1 cellular context compared by ENCODE assay signal in the genomic region with DNA sequence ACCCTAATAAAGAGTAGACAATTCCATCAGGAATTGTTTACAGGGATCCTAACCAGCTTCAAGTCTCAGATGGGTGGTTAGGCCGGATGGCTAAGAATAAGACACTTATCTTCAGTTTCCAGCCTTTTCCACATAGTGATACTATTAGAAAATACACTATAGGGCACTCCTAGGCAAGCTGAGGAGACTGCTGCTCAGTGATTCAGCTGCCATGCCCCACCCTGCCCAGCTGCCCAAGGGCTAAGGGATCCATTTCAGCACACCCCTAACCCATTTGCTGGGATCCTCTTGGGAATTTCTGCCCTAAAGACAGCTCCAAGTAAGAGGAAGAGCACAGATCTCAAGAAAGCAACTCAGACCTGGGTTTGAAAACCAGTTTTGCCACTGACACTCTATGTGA.
TF ChIP-seq lines count a peak whose summit lies in the region.

No MANE protein-coding gene starts in this region.

TF ChIP-seq in SK-N-SH treated with all-trans-retinoic acid at 6 μM for 48 hours, 23 proteins besides CTCF, POLR2A, EP300 and RAD21 (continued from another document):
- TF ChIP-seq, protein P1, sequence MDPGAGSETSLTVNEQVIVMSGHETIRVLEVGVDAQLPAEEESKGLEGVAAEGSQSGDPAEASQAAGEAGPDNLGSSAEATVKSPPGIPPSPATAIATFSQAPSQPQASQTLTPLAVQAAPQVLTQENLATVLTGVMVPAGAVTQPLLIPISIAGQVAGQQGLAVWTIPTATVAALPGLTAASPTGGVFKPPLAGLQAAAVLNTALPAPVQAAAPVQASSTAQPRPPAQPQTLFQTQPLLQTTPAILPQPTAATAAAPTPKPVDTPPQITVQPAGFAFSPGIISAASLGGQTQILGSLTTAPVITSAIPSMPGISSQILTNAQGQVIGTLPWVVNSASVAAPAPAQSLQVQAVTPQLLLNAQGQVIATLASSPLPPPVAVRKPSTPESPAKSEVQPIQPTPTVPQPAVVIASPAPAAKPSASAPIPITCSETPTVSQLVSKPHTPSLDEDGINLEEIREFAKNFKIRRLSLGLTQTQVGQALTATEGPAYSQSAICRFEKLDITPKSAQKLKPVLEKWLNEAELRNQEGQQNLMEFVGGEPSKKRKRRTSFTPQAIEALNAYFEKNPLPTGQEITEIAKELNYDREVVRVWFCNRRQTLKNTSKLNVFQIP (CRISPR knock-in tag; IDR thresholded peaks at IDR 0.05; ENCODE audit: borderline replicate concordance, low read depth), result no peak
- TF ChIP-seq ZNF8 (CRISPR knock-in tag; IDR thresholded peaks at IDR 0.05), result no peak
- TF ChIP-seq CSDC2 (CRISPR knock-in tag; IDR thresholded peaks at IDR 0.05), result no peak
- TF ChIP-seq ZNF565 (CRISPR knock-in tag; conservative IDR thresholded peaks at IDR 0.05; ENCODE audit: low read depth), result no peak
- TF ChIP-seq, protein P2, sequence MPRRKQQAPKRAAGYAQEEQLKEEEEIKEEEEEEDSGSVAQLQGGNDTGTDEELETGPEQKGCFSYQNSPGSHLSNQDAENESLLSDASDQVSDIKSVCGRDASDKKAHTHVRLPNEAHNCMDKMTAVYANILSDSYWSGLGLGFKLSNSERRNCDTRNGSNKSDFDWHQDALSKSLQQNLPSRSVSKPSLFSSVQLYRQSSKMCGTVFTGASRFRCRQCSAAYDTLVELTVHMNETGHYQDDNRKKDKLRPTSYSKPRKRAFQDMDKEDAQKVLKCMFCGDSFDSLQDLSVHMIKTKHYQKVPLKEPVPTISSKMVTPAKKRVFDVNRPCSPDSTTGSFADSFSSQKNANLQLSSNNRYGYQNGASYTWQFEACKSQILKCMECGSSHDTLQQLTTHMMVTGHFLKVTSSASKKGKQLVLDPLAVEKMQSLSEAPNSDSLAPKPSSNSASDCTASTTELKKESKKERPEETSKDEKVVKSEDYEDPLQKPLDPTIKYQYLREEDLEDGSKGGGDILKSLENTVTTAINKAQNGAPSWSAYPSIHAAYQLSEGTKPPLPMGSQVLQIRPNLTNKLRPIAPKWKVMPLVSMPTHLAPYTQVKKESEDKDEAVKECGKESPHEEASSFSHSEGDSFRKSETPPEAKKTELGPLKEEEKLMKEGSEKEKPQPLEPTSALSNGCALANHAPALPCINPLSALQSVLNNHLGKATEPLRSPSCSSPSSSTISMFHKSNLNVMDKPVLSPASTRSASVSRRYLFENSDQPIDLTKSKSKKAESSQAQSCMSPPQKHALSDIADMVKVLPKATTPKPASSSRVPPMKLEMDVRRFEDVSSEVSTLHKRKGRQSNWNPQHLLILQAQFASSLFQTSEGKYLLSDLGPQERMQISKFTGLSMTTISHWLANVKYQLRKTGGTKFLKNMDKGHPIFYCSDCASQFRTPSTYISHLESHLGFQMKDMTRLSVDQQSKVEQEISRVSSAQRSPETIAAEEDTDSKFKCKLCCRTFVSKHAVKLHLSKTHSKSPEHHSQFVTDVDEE (CRISPR knock-in tag; IDR thresholded peaks at IDR 0.05), result no peak
- no peak for TF ChIP-seq ARNTL (CRISPR knock-in tag; IDR thresholded peaks at IDR 0.05; ENCODE audit: borderline replicate concordance, low read depth)
- TF ChIP-seq RARB (CRISPR knock-in tag; IDR thresholded peaks at IDR 0.05), result no peak
- no peak for TF ChIP-seq ZFP3 (CRISPR knock-in tag; IDR thresholded peaks at IDR 0.05)
